8 cellular contexts compared by ENCODE assay signal in genomic region chrX:53288173-53288572, GRCh38. TPM values are rescaled to one million over a fixed set of nuclear protein-coding genes. Genes with fewer than 3 reads are reported as not detected.
DNase-seq lines count a peak whose midpoint lies in the region; ATAC-seq, FAIRE-seq and TF ChIP-seq lines count a peak whose summit lies in the region.

No MANE protein-coding gene starts in this region.

- no peak for ATAC-seq in memory B cell (ENCODE audit: low read depth)
- ATAC-seq in aorta (ENCODE audit: low FRiP score) = peak; percentile 26
- ATAC-seq in GM18519 (IDR thresholded peaks at IDR 0.05; ENCODE audit: low FRiP score, unreplicated experiment) = no peak
- ATAC-seq in GM21381 (IDR thresholded peaks at IDR 0.05; ENCODE audit: unreplicated experiment) = no peak

- H3K9me3 ChIP-seq in astrocyte (ENCODE audit: insufficient read depth, low read depth, low read length) (no peaks in the 10 kb centered on the region), aorta (ENCODE audit: control insufficient read depth, low read length) (no peaks in the 10 kb centered on the region)

- H3K27ac ChIP-seq in astrocyte (ENCODE audit: low read depth, low read length) (no peak overlapping the region), aorta (ENCODE audit: low read depth in 1 of 2, low read length in 2 of 2) (no peak overlapping the region)

- H3K27ac Mint-ChIP-seq in astrocyte (ENCODE audit: unreplicated experiment) (no peak overlapping the region), memory B cell (peak overlapping the region; percentile 21), type B pancreatic cell (no peak overlapping the region)

- H3K9ac ChIP-seq in astrocyte (ENCODE audit: low read length) = no peak overlapping the region

- H3K27me3 ChIP-seq in astrocyte (ENCODE audit: insufficient read depth, low read length) = no peaks in the 10 kb centered on the region
- H3K27me3 ChIP-seq in aorta (ENCODE audit: control insufficient read depth in 1 of 2, insufficient read depth in 2 of 2, low read length in 1 of 2) = no peaks in the 10 kb centered on the region

- no peak overlapping the region for H2AFZ ChIP-seq in astrocyte (ENCODE audit: low read depth, low read length)

- H3K27me3 Mint-ChIP-seq in astrocyte (ENCODE audit: low read depth, unreplicated experiment) = peaks cover 3% of the 10 kb centered on the region
- no peaks in the 10 kb centered on the region for H3K27me3 Mint-ChIP-seq in memory B cell
- no peaks in the 10 kb centered on the region for H3K27me3 Mint-ChIP-seq in type B pancreatic cell

- H3K4me1 ChIP-seq in astrocyte (ENCODE audit: insufficient read depth, low read length) (peaks cover 12% of the 10 kb centered on the region), aorta (ENCODE audit: control insufficient read depth in 1 of 2, insufficient read depth in 2 of 2, low read length in 2 of 2) (no peaks in the 10 kb centered on the region)

- H3K4me3 ChIP-seq in astrocyte (ENCODE audit: insufficient read depth, low read depth, low read length) (no peak overlapping the region), aorta (ENCODE audit: low read length in 2 of 2) (no peak overlapping the region)

- no peaks in the 10 kb centered on the region for H3K36me3 Mint-ChIP-seq in astrocyte (ENCODE audit: low read depth, unreplicated experiment)
- no peaks in the 10 kb centered on the region for H3K36me3 Mint-ChIP-seq in memory B cell
- H3K36me3 Mint-ChIP-seq in type B pancreatic cell = no peaks in the 10 kb centered on the region

- peaks cover 7% of the 10 kb centered on the region for H3K4me1 Mint-ChIP-seq in astrocyte (ENCODE audit: low read depth, unreplicated experiment)
- H3K4me1 Mint-ChIP-seq in memory B cell = peaks cover 9% of the 10 kb centered on the region
- H3K4me1 Mint-ChIP-seq in type B pancreatic cell (ENCODE audit: unreplicated experiment) = peaks cover 17% of the 10 kb centered on the region

- H3K4me3 Mint-ChIP-seq in astrocyte (ENCODE audit: unreplicated experiment) = no peak overlapping the region
- H3K4me3 Mint-ChIP-seq in memory B cell = peak overlapping the region; percentile 51
- no peak overlapping the region for H3K4me3 Mint-ChIP-seq in type B pancreatic cell

- H3K36me3 ChIP-seq in astrocyte (ENCODE audit: insufficient read depth, low read length) = no peaks in the 10 kb centered on the region
- H3K36me3 ChIP-seq in aorta (ENCODE audit: control insufficient read depth in 1 of 2, insufficient read depth in 2 of 2, low read length in 1 of 2) = no peaks in the 10 kb centered on the region

- H3K79me2 ChIP-seq in astrocyte (ENCODE audit: insufficient read depth, low read length) = no peaks in the 10 kb centered on the region

- DNase-seq in DMS 273 treated with DMSO at 0.1 percent for 48 hours (lab: John Stamatoyannopoulos, UW) (peak; percentile 39), NCI-H1105 treated with DMSO at 0.1 percent for 48 hours (lab: John Stamatoyannopoulos, UW) (peak; percentile 66), astrocyte (ENCODE audit: low read depth) (no peak), memory B cell (ENCODE audit: low spot score in 2 of 2) (no peak), aorta (peak in 1 of 2 donors; percentile 74), type B pancreatic cell (ENCODE audit: extremely low spot score, unreplicated experiment) (no peak)

- intact Hi-C loops in aorta (cut with DNase I) = no loop called here

- WGBS in aorta, 2 donors = 23 to 33% methylated on average over 8 of the region's 8 CpGs

- H3K9me3 Mint-ChIP-seq in astrocyte (ENCODE audit: unreplicated experiment) (no peaks in the 10 kb centered on the region), memory B cell (no peaks in the 10 kb centered on the region), type B pancreatic cell (no peaks in the 10 kb centered on the region)

- H4K20me1 ChIP-seq in astrocyte (ENCODE audit: insufficient read depth, low read length) = no peaks in the 10 kb centered on the region

- FAIRE-seq in astrocyte (lab: Jason Lieb, UNC) = peak; percentile 26

- peak overlapping the region; percentile 75 for H3K4me2 ChIP-seq in astrocyte (ENCODE audit: low read length)

- TF ChIP-seq CTCF in astrocyte (IDR thresholded peaks at IDR 0.05; ENCODE audit: insufficient read depth, low read depth, low read length) (no peak), type B pancreatic cell (conservative IDR thresholded peaks at IDR 0.05) (no peak)

RNA-seq across cellular contexts. Expression of gene IQSEC2, which starts 6.8 kb away (rescaled TPM):
- total RNA-seq in astrocyte (8.2 and 9.2 TPM in 2 replicates), aorta (10 to 100 TPM; 17.1 to 27.4 TPM), type B pancreatic cell (ENCODE audit: low replicate concordance) (8.2 and 10.9 TPM in 2 replicates)
- 10 to 100 TPM; 15.2 to 15.4 TPM for polyA plus RNA-seq in aorta

Comparison
In these comparisons a context has a peak if more than half of its experiments do, and no peak if none do; other contexts are left out.
1. DNase-seq: peak in DMS 273 treated with DMSO at 0.1 percent for 48 hours (single experiment) and NCI-H1105 treated with DMSO at 0.1 percent for 48 hours (single experiment); none in astrocyte (single experiment), memory B cell (0 of 2) and type B pancreatic cell (single experiment).